8 cellular contexts compared by ENCODE assay signal in genomic region chr6:148342146-148343027, GRCh38. TPM values are rescaled to one million over a fixed set of nuclear protein-coding genes. Genes with fewer than 3 reads are reported as not detected.
DNase-seq lines count a peak whose midpoint lies in the region; ATAC-seq and TF ChIP-seq lines count a peak whose summit lies in the region.

TSS of gene SASH1 (plus strand) at chr6:148342838. CDS start at chr6:148343068, 230 bp downstream.

- ATAC-seq in GM19025 (IDR thresholded peaks at IDR 0.05; ENCODE audit: low read depth, unreplicated experiment) (peak; percentile 65), HG03196 (IDR thresholded peaks at IDR 0.05; ENCODE audit: unreplicated experiment) (peak; percentile 71), Right ventricle myocardium inferior (peak; percentile 86)

- H3K4me3 ChIP-seq in adrenal gland = peak within 1 kb of the TSS in 3 of 4 donors; percentile 26 to 55 (median 40)
- peak within 1 kb of the TSS; percentile 92 for H3K4me3 ChIP-seq in neuron (ENCODE audit: low read length)

- DNase-seq in AG20443 (ENCODE audit: low spot score) = peak; percentile 68
- DNase-seq in NCI-H82 treated with DMSO at 0.1 percent for 48 hours (lab: John Stamatoyannopoulos, UW; ENCODE audit: unreplicated experiment) = peak; percentile 75
- peak; percentile 23 to 61 (median 36) for DNase-seq in adrenal gland
- DNase-seq in Right ventricle myocardium inferior (ENCODE audit: missing footprints) = peak; percentile 80
- DNase-seq in GF-D8 (lab: John Stamatoyannopoulos, UW) = no peak

- H3K27ac ChIP-seq in adrenal gland = peak within 1 kb of the TSS; percentile 7 to 86 (median 53)

- H3K9me3 ChIP-seq in adrenal gland (replicated peaks in 1 of 3) (no peaks in the 10 kb centered on the region), neuron (ENCODE audit: low read length) (no peaks in the 10 kb centered on the region)

- H3K27me3 ChIP-seq in adrenal gland (no peaks in the 10 kb centered on the region), neuron (ENCODE audit: insufficient read depth, low read length) (no peaks in the 10 kb centered on the region)

- no peak for TF ChIP-seq POLR2A in adrenal gland (IDR thresholded peaks at IDR 0.05)

- WGBS in adrenal gland, 4 donors = 2 to 9% (median 3%) methylated on average over 29 to 69 of the region's 69 CpGs

- H3K4me1 ChIP-seq in adrenal gland (replicated peaks in 1 of 2) (peaks cover 0 to 3% of the 10 kb centered on the region in 2 donors), neuron (ENCODE audit: insufficient read depth, low read length) (peaks cover 32% of the 10 kb centered on the region)

- no peak for TF ChIP-seq CTCF in adrenal gland (IDR thresholded peaks at IDR 0.05)

- H3K36me3 ChIP-seq in adrenal gland (replicated peaks in 1 of 2) = no peaks in the 10 kb centered on the region
- no peaks in the 10 kb centered on the region for H3K36me3 ChIP-seq in neuron (ENCODE audit: insufficient read depth, low read length)

- intact Hi-C loops in adrenal gland (cut with DNase I) = no loop called here
- intact Hi-C loops in Right ventricle myocardium inferior (cut with DNase I) = loop anchor here (5.0 to 10.0 kb wide), 3 partner anchors 55 to 158 kb away; no protein-coding TSS in a partner anchor

- H2AFZ ChIP-seq in neuron (ENCODE audit: low read depth, low read length) = peak within 1 kb of the TSS; percentile 86

RNA-seq across cellular contexts. Expression of gene SASH1, which starts in this region (rescaled TPM):
- total RNA-seq in adrenal gland = 10 to 100 TPM in 7 of 8 donors, 1 to 10 TPM in 1; 8.0 to 30.7 (median 17.9) TPM
- 1 to 10 TPM; 5.5 to 9.1 (median 5.8) TPM for polyA plus RNA-seq in adrenal gland
- total RNA-seq in Right ventricle myocardium inferior = 36.8 TPM
